In genomic region chr6:120147218-120147871, GRCh38 we compare ENCODE assay signal across 16 cellular contexts.
DNase-seq lines count a peak whose midpoint lies in the region; ATAC-seq, FAIRE-seq and TF ChIP-seq lines count a peak whose summit lies in the region.
"Had no signal": no experiment of that assay in that cellular context is flagged by ENCODE, and none has a peak within 500 bp of the region (broad histone marks: within the 10 kb centered on the region; RNA-seq: fewer than 3 reads in every experiment).

No MANE protein-coding gene starts in this region.

- no peaks in the 10 kb centered on the region for H3K9me3 ChIP-seq in right atrium auricular region
- H3K9me3 ChIP-seq in H1 (ENCODE audit: insufficient read depth in 2 of 2, low read depth in 1 of 2, low read length in 1 of 2): 0 out of 4 replicates have a peak, but pooled peaks cover 0 to 3% of the 10 kb centered on the region in 2 experiments
- H3K9me3 ChIP-seq: vagina had no signal

- no peak overlapping the region for H4K5ac ChIP-seq in H1 (ENCODE audit: insufficient read length, low read depth, low read length)

- peak; percentile 5 to 17; a peak in 2 of 4 replicates for TF ChIP-seq RAD21 in H1 (IDR thresholded peaks at IDR 0.05 in 1 of 2, conservative IDR thresholded peaks at IDR 0.05 in 1 of 2; ENCODE audit: low read depth in 2 of 2, low read length in 2 of 2)

- H3K56ac ChIP-seq in H1 (replicated peaks; ENCODE audit: insufficient read length, low read depth, low read length): no peak overlapping the region

- WGBS in H1 (ENCODE audit: extremely low coverage in 1 of 2, insufficient coverage in 1 of 2, insufficient read length in 1 of 2, insufficient replicate concordance in 2 of 2, low coverage in 1 of 2, low lambda C conversion rate in 2 of 2, missing lambda C conversion rate in 1 of 2), 2 experiments: 96% methylated on average over 4 of the region's 4 CpGs; no CpG with 5 or more reads in 1 of the 2 experiments
- WGBS in lower leg skin, 2 donors: 75 to 85% methylated on average over 4 of the region's 4 CpGs

- H2BK20ac ChIP-seq in H1 (ENCODE audit: low read length): 0 out of 2 replicates have a peak overlapping the region, but pooled peaks have one; percentile 48

- H3K23me2 ChIP-seq in H1 (ENCODE audit: low read depth, low read length): no peaks in the 10 kb centered on the region

- H3K4me1 ChIP-seq in right atrium auricular region (no peaks in the 10 kb centered on the region), H1 (replicated peaks in 1 of 4; ENCODE audit: control insufficient read depth in 3 of 4, insufficient read depth in 4 of 4, low read length in 3 of 4) (no peaks in the 10 kb centered on the region)
- H3K4me1 ChIP-seq: vagina had no signal

- POLR2A ChIA-PET in H1 (lab: Charles Lee; ENCODE audit: partially characterized antibody): no interaction called here

- TF ChIP-seq POLR2A in H1 (IDR thresholded peaks at IDR 0.05; ENCODE audit: control extremely low read depth in 1 of 2, low read depth in 2 of 2, low read length in 2 of 2): no peak
- TF ChIP-seq POLR2A in lower leg skin (IDR thresholded peaks at IDR 0.05): no peak

- no peaks in the 10 kb centered on the region for H3K27me3 Mint-ChIP-seq in type B pancreatic cell
- H3K27me3 Mint-ChIP-seq: progenitor cell of endocrine pancreas; stimulated activated naive B cell treated with anti-CD40 and anti-IgM and Interleukin-4, amounts not matched to agents 10 μg/mL and 1 μg/mL and 100 μg/mL, for 72 hours had no signal

- DNase-seq in Right ventricle myocardium inferior (ENCODE audit: missing footprints) (peak; percentile 48), right atrium auricular region (ENCODE audit: low spot score) (no peak), HK-2 (ENCODE audit: unreplicated experiment) (peak; percentile 3), H1 (ENCODE audit: low read depth in 1 of 2, low spot score in 2 of 2) (no peak), type B pancreatic cell (ENCODE audit: extremely low spot score, unreplicated experiment) (no peak), NCI-H524 treated with DMSO at 0.1 percent for 48 hours (lab: John Stamatoyannopoulos, UW) (no peak), lower leg skin (ENCODE audit: low spot score in 2 of 2) (no peak)
- DNase-seq: activated CD4-positive, CD25-positive, alpha-beta regulatory T cell; stimulated activated CD4-positive, alpha-beta T cell treated with anti-CD3 and anti-CD28 coated beads, Interleukin-4, amount 100 ng/mL, for 1 hour; stimulated activated naive B cell treated with anti-CD40 and anti-IgM and Interleukin-4, amounts not matched to agents 10 μg/mL and 1 μg/mL and 100 μg/mL, for 72 hours had no signal

- H3K14ac ChIP-seq in H1 (ENCODE audit: insufficient read length): no peak overlapping the region

- H4K20me1 ChIP-seq in H1 (replicated peaks in 1 of 2; ENCODE audit: control insufficient read depth in 1 of 2, insufficient read depth in 2 of 2, low read length in 2 of 2): no peaks in the 10 kb centered on the region

- no peak overlapping the region for H3K27ac Mint-ChIP-seq in type B pancreatic cell
- H3K27ac Mint-ChIP-seq: progenitor cell of endocrine pancreas; stimulated activated naive B cell treated with anti-CD40 and anti-IgM and Interleukin-4, amounts not matched to agents 10 μg/mL and 1 μg/mL and 100 μg/mL, for 72 hours had no signal

- no peak for FAIRE-seq in H1 (lab: Jason Lieb, UNC)
- FAIRE-seq: frontal cortex, islet of Langerhans had no signal

- 0 out of 2 replicates have a peak overlapping the region, but pooled peaks have one; percentile 44 for H2AFZ ChIP-seq in H1 (ENCODE audit: low read length)

- H2BK12ac ChIP-seq in H1 (ENCODE audit: low read depth, low read length): no peak overlapping the region

- no peak overlapping the region for H3K4me2 ChIP-seq in H1 (ENCODE audit: insufficient read depth in 1 of 2, low read depth in 2 of 2, low read length in 2 of 2)

- no peaks in the 10 kb centered on the region for H3K36me3 ChIP-seq in right atrium auricular region
- H3K36me3 ChIP-seq in H1 (ENCODE audit: control insufficient read depth in 2 of 4, insufficient read depth in 4 of 4, low read length in 3 of 4): no peaks in the 10 kb centered on the region
- H3K36me3 ChIP-seq: vagina had no signal

- H3K4ac ChIP-seq in H1 (replicated peaks; ENCODE audit: insufficient read length, low read depth, low read length): no peak overlapping the region

- H4K8ac ChIP-seq in H1 (ENCODE audit: extremely low read depth, insufficient read depth, low read length): no peak overlapping the region

- H2BK120ac ChIP-seq in H1 (replicated peaks; ENCODE audit: low read depth, low read length): no peak overlapping the region

- CTCF ChIA-PET in H1 (lab: Charles Lee; ENCODE audit: partially characterized antibody): interaction anchor here (0.6 to 2.0 kb wide), 11 partner anchors 9 to 703 kb away, joined by 3 to 8 read pairs (median 3); no protein-coding TSS in a partner anchor

- H2BK15ac ChIP-seq in H1 (ENCODE audit: low read length): no peak overlapping the region

- no peaks in the 10 kb centered on the region for H3K36me3 Mint-ChIP-seq in type B pancreatic cell

- H3K23ac ChIP-seq in H1 (ENCODE audit: insufficient read length): no peak overlapping the region

- no peak for TF ChIP-seq CTCF in right atrium auricular region (IDR thresholded peaks at IDR 0.05)
- TF ChIP-seq CTCF in H1 (IDR thresholded peaks at IDR 0.05; ENCODE audit: control extremely low read depth in 1 of 3, insufficient read depth in 1 of 3, low read depth in 1 of 3, low read length in 3 of 3): peak in 2 of 3 experiments; percentile 24 to 34; a peak in 2 of 4 replicates
- TF ChIP-seq CTCF in type B pancreatic cell (conservative IDR thresholded peaks at IDR 0.05): peak; percentile 41
- no peak for TF ChIP-seq CTCF in lower leg skin (IDR thresholded peaks at IDR 0.05)

- ATAC-seq in Right ventricle myocardium inferior (no peak), GM18867 (IDR thresholded peaks at IDR 0.05; ENCODE audit: unreplicated experiment) (no peak)
- ATAC-seq: stimulated activated naive B cell treated with anti-CD40 and anti-IgM and Interleukin-4, amounts not matched to agents 10 μg/mL and 1 μg/mL and 100 μg/mL, for 72 hours had no signal

- no peak overlapping the region for H3K4me3 Mint-ChIP-seq in type B pancreatic cell
- H3K4me3 Mint-ChIP-seq: stimulated activated naive B cell treated with anti-CD40 and anti-IgM and Interleukin-4, amounts not matched to agents 10 μg/mL and 1 μg/mL and 100 μg/mL, for 72 hours had no signal

- no peak overlapping the region for H2AK5ac ChIP-seq in H1 (ENCODE audit: low read depth, low read length)

- intact Hi-C loops in Right ventricle myocardium inferior (cut with DNase I) (no loop called here), lower leg skin (cut with DNase I; ENCODE audit: low total_unique reads) (no loop called here)

- H3K18ac ChIP-seq in H1 (ENCODE audit: extremely low read depth, low read length): no peak overlapping the region

- no peak overlapping the region for H3K4me3 ChIP-seq in right atrium auricular region
- H3K4me3 ChIP-seq in H1 (ENCODE audit: extremely low read depth in 1 of 4, insufficient read depth in 2 of 4, low read depth in 3 of 4, low read length in 4 of 4): no peak overlapping the region
- H3K4me3 ChIP-seq in lower leg skin (ENCODE audit: low read depth, poor library complexity, severe bottlenecking): no peak overlapping the region
- H3K4me3 ChIP-seq: SK-N-MC, vagina had no signal

- H3K27ac ChIP-seq in right atrium auricular region: no peak overlapping the region
- no peak overlapping the region for H3K27ac ChIP-seq in H1 (ENCODE audit: low read depth, low read length)
- H3K27ac ChIP-seq: SK-N-MC, vagina had no signal

- no peaks in the 10 kb centered on the region for H3K79me2 ChIP-seq in H1 (ENCODE audit: control insufficient read depth in 1 of 2, insufficient read depth in 2 of 2, low read length in 2 of 2)

- no peaks in the 10 kb centered on the region for H3K4me1 Mint-ChIP-seq in type B pancreatic cell (ENCODE audit: unreplicated experiment)

- 0 out of 2 replicates have a peak overlapping the region, but pooled peaks have one; percentile 71 for H2BK5ac ChIP-seq in H1 (ENCODE audit: low read depth, low read length)

- H4K91ac ChIP-seq in H1 (replicated peaks; ENCODE audit: insufficient read length, low read length): no peak overlapping the region

- H3K9ac ChIP-seq in H1 (replicated peaks in 1 of 4; ENCODE audit: extremely low read depth in 1 of 4, low read depth in 3 of 4, low read length in 3 of 4): no peak overlapping the region

- peaks cover 10% of the 10 kb centered on the region for H3K9me3 Mint-ChIP-seq in type B pancreatic cell

- TF ChIP-seq EP300 in H1 (IDR thresholded peaks at IDR 0.05; ENCODE audit: borderline replicate concordance in 1 of 2, low read depth in 2 of 2, low read length in 2 of 2): no peak

- H3K79me1 ChIP-seq in H1 (ENCODE audit: low read depth, low read length): no peaks in the 10 kb centered on the region

- no peaks in the 10 kb centered on the region for H3K27me3 ChIP-seq in right atrium auricular region
- no peaks in the 10 kb centered on the region for H3K27me3 ChIP-seq in H1 (replicated peaks in 1 of 4; ENCODE audit: control insufficient read depth in 3 of 4, extremely low read depth in 1 of 4, insufficient read depth in 3 of 4, low read length in 3 of 4)
- H3K27me3 ChIP-seq: vagina had no signal

TF ChIP-seq in H1, 55 proteins besides CTCF, POLR2A, EP300 and RAD21 (continues in another document):
- TF ChIP-seq ATF2 (IDR thresholded peaks at IDR 0.05; ENCODE audit: low read length) (no peak), ATF3 (IDR thresholded peaks at IDR 0.05; ENCODE audit: insufficient read depth, low read depth, low read length) (no peak), CBX8 (IDR thresholded peaks at IDR 0.05; ENCODE audit: borderline replicate concordance, low read depth, low read length) (no peak), CBX5 (IDR thresholded peaks at IDR 0.05; ENCODE audit: low read depth, low read length) (no peak), SIRT6 (IDR thresholded peaks at IDR 0.05; ENCODE audit: low read length) (no peak), TCF12 (IDR thresholded peaks at IDR 0.05; ENCODE audit: low read depth, low read length) (no peak), EZH2 (IDR thresholded peaks at IDR 0.05; ENCODE audit: low read depth, low read length, severe bottlenecking) (no peak)

Comparison
In these comparisons a context has a peak if more than half of its experiments do, and no peak if none do; other contexts are left out.
1. DNase-seq: peak in Right ventricle myocardium inferior (single experiment) and HK-2 (single experiment); none in right atrium auricular region (single experiment), H1 (0 of 2), type B pancreatic cell (single experiment), NCI-H524 treated with DMSO at 0.1 percent for 48 hours (single experiment) and lower leg skin (0 of 2).
2. CTCF ChIP-seq: peak in H1 (2 of 3) and type B pancreatic cell (single experiment); none in right atrium auricular region (0 of 2) and lower leg skin (0 of 3).